ENCODE assay signal across 7 cellular contexts in genomic region chr7:150420987-150421674, GRCh38. TPM values are rescaled to one million over a fixed set of nuclear protein-coding genes. Genes with fewer than 3 reads are reported as not detected.
A peak's percentile ranks its signal among the peaks of the same experiment; 100 is the strongest.
DNase-seq lines count a peak whose midpoint lies in the region; ATAC-seq and TF ChIP-seq lines count a peak whose summit lies in the region.

No MANE protein-coding gene starts in this region.

- H3K9me3 ChIP-seq in heart right ventricle, result no peaks in the 10 kb centered on the region

- H3K27ac ChIP-seq in heart right ventricle, result no peak overlapping the region

- H3K27me3 Mint-ChIP-seq in activated naive CD8-positive, alpha-beta T cell treated with anti-CD3 and anti-CD28 coated beads, Interleukin-2, amount 10 ng/mL, durations not matched to agents 7 days and 5 days, result no peaks in the 10 kb centered on the region

- peaks cover 0 to 8% (median 0%) of the 10 kb centered on the region in 9 donors for H3K4me1 ChIP-seq in heart right ventricle

- H3K4me1 Mint-ChIP-seq in activated naive CD8-positive, alpha-beta T cell treated with anti-CD3 and anti-CD28 coated beads, Interleukin-2, amount 10 ng/mL, durations not matched to agents 7 days and 5 days, result peaks cover 7% of the 10 kb centered on the region

- no peaks in the 10 kb centered on the region for H3K9me3 Mint-ChIP-seq in activated naive CD8-positive, alpha-beta T cell treated with anti-CD3 and anti-CD28 coated beads, Interleukin-2, amount 10 ng/mL, durations not matched to agents 7 days and 5 days

- no peaks in the 10 kb centered on the region for H3K27me3 ChIP-seq in heart right ventricle

- 19 to 21% methylated on average over 27 of the region's 27 CpGs for WGBS in heart right ventricle, 2 donors

- POLR2A ChIA-PET in activated naive CD8-positive, alpha-beta T cell treated with anti-CD3 and anti-CD28 coated beads, Interleukin-2, amount 10 ng/mL, durations not matched to agents 7 days and 5 days (lab: Charles Lee), result interaction anchor here (0.7 kb wide), 1 partner anchor 65 kb away, joined by 3 read pairs; no protein-coding TSS in a partner anchor

- no peaks in the 10 kb centered on the region for H3K36me3 ChIP-seq in heart right ventricle

- no peaks in the 10 kb centered on the region for H3K36me3 Mint-ChIP-seq in activated naive CD8-positive, alpha-beta T cell treated with anti-CD3 and anti-CD28 coated beads, Interleukin-2, amount 10 ng/mL, durations not matched to agents 7 days and 5 days

- H3K4me3 ChIP-seq in heart right ventricle, result no peak overlapping the region
- H3K4me3 ChIP-seq in retinal pigment epithelial cell (ENCODE audit: low read length), result no peak overlapping the region

- ATAC-seq in GM18499 (IDR thresholded peaks at IDR 0.05; ENCODE audit: insufficient read depth, unreplicated experiment), result peak; percentile 79
- ATAC-seq in HG02852 (IDR thresholded peaks at IDR 0.05; ENCODE audit: unreplicated experiment), result peak; percentile 97
- peak; percentile 99 for ATAC-seq in activated naive CD8-positive, alpha-beta T cell treated with anti-CD3 and anti-CD28 coated beads, Interleukin-2, amount 10 ng/mL, durations not matched to agents 7 days and 5 days (ENCODE audit: low read depth)
- ATAC-seq in heart right ventricle, result peak; percentile 89 to 98 (median 97)

- peak; percentile 74 to 96 (median 93) for TF ChIP-seq CTCF in heart right ventricle (IDR thresholded peaks at IDR 0.05)
- peak; percentile 81 for TF ChIP-seq CTCF in retinal pigment epithelial cell (conservative IDR thresholded peaks at IDR 0.05; ENCODE audit: low read depth, low read length)

- peak; percentile 77 for DNase-seq in NCI-H1436 (lab: John Stamatoyannopoulos, UW)
- DNase-seq in SW480 (ENCODE audit: low spot score), result peak; percentile 74
- peak; percentile 81 for DNase-seq in activated naive CD8-positive, alpha-beta T cell treated with anti-CD3 and anti-CD28 coated beads, Interleukin-2, amount 10 ng/mL, durations not matched to agents 7 days and 5 days
- DNase-seq in heart right ventricle, result peak; percentile 81
- DNase-seq in retinal pigment epithelial cell (ENCODE audit: low read depth), result peak; percentile 13

- H3K27ac Mint-ChIP-seq in activated naive CD8-positive, alpha-beta T cell treated with anti-CD3 and anti-CD28 coated beads, Interleukin-2, amount 10 ng/mL, durations not matched to agents 7 days and 5 days, result no peak overlapping the region

- intact Hi-C loops in heart right ventricle (cut with DNase I), result loop anchor here in 9 of 10 donors (1.0 to 10.0 kb wide), 8 partner anchors 42 to 454 kb away; partner anchors contain the start of gene ZNF775 (in 1 of the 9)

- H3K4me3 Mint-ChIP-seq in activated naive CD8-positive, alpha-beta T cell treated with anti-CD3 and anti-CD28 coated beads, Interleukin-2, amount 10 ng/mL, durations not matched to agents 7 days and 5 days, result peak overlapping the region; percentile 20

RNA-seq across cellular contexts. Expression of gene GIMAP8, which starts 29.3 kb away (rescaled TPM):
- total RNA-seq in activated naive CD8-positive, alpha-beta T cell treated with anti-CD3 and anti-CD28 coated beads, Interleukin-2, amount 10 ng/mL, durations not matched to agents 7 days and 5 days, result 10 to 100 TPM; 29.2 to 31.0 TPM
- total RNA-seq in heart right ventricle, result 10 to 100 TPM; 13.4 to 39.4 (median 16.2) TPM
- 10 to 100 TPM; 19.2 to 19.5 TPM for polyA plus RNA-seq in heart right ventricle

RNA-seq across cellular contexts. Expression of gene ZNF775, which starts 42.0 kb away (rescaled TPM):
- total RNA-seq in activated naive CD8-positive, alpha-beta T cell treated with anti-CD3 and anti-CD28 coated beads, Interleukin-2, amount 10 ng/mL, durations not matched to agents 7 days and 5 days, result 1 to 10 TPM; 5.4 to 6.4 TPM
- 1 to 10 TPM; 1.9 to 4.7 (median 2.9) TPM for total RNA-seq in heart right ventricle
- polyA plus RNA-seq in heart right ventricle, result 1 to 10 TPM; 2.4 to 4.3 TPM

RNA-seq across cellular contexts. Expression of gene REPIN1, which starts 52.5 kb away (rescaled TPM):
- 10 to 100 TPM; 53.4 to 57.5 TPM for total RNA-seq in activated naive CD8-positive, alpha-beta T cell treated with anti-CD3 and anti-CD28 coated beads, Interleukin-2, amount 10 ng/mL, durations not matched to agents 7 days and 5 days
- total RNA-seq in heart right ventricle, result 100 to 1,000 TPM in 8 of 10 donors, 10 to 100 TPM in 2; 88.7 to 132 (median 114) TPM
- 10 to 100 TPM; 51.0 to 53.0 TPM for polyA plus RNA-seq in heart right ventricle

Comparison
In these comparisons a context has a peak if more than half of its experiments do, and no peak if none do; other contexts are left out.
1. DNase-seq: peak in every context shown above with its lines; median percentile 81 in activated naive CD8-positive, alpha-beta T cell treated with anti-CD3 and anti-CD28 coated beads, Interleukin-2, amount 10 ng/mL, durations not matched to agents 7 days and 5 days; 81 in heart right ventricle; 77 in NCI-H1436; 74 in SW480; 13 in retinal pigment epithelial cell.